Comparison of ENCODE assay signal across 8 cellular contexts in genomic region chr1:153260980-153261792, GRCh38. TPM values are rescaled to one million over a fixed set of nuclear protein-coding genes. Genes with fewer than 3 reads are reported as not detected.
DNase-seq lines count a peak whose midpoint lies in the region; ATAC-seq and TF ChIP-seq lines count a peak whose summit lies in the region.

No MANE protein-coding gene starts in this region.

- TF ChIP-seq EP300 in gastroesophageal sphincter (IDR thresholded peaks at IDR 0.05), result no peak

- H3K36me3 ChIP-seq in gastroesophageal sphincter, result no peaks in the 10 kb centered on the region
- no peaks in the 10 kb centered on the region for H3K36me3 ChIP-seq in psoas muscle (ENCODE audit: insufficient read depth in 1 of 2, low read depth in 1 of 2)

- H3K27ac ChIP-seq in gastroesophageal sphincter (peak overlapping the region in 1 of 4 donors; percentile 32), psoas muscle (no peak overlapping the region)

- H3K4me1 Mint-ChIP-seq in activated T-cell treated with anti-CD3 and anti-CD28 coated beads, Interleukin-2, amount 50 U/mL, for 24 hours (ENCODE audit: low read depth), result peaks cover 27% of the 10 kb centered on the region

- no CpG with 5 or more reads among the region's 105 CpGs for WGBS in gastroesophageal sphincter (ENCODE audit: low coverage in 1 of 2), 2 donors
- 1 to 3% (median 1%) methylated on average over 61 to 105 of the region's 105 CpGs for WGBS in psoas muscle, 3 donors

- H3K4me3 Mint-ChIP-seq in activated T-cell treated with anti-CD3 and anti-CD28 coated beads, Interleukin-2, amount 50 U/mL, for 24 hours, result peak overlapping the region; percentile 61

- H3K27me3 Mint-ChIP-seq in activated T-cell treated with anti-CD3 and anti-CD28 coated beads, Interleukin-2, amount 50 U/mL, for 24 hours, result peaks cover 61% of the 10 kb centered on the region

- H3K36me3 Mint-ChIP-seq in activated T-cell treated with anti-CD3 and anti-CD28 coated beads, Interleukin-2, amount 50 U/mL, for 24 hours (ENCODE audit: low read depth), result no peaks in the 10 kb centered on the region

- H3K4me3 ChIP-seq in gastroesophageal sphincter (peak overlapping the region; percentile 11 to 59), psoas muscle (peak overlapping the region; percentile 56)

- DNase-seq in Right ventricle myocardium inferior (ENCODE audit: missing footprints) (peak; percentile 54), cardiac septum (ENCODE audit: low spot score) (no peak), psoas muscle (peak; percentile 35 to 57), NCI-H2107 (lab: John Stamatoyannopoulos, UW) (no peak), NK-92 (lab: John Stamatoyannopoulos, UW; ENCODE audit: unreplicated experiment) (no peak)
- peak; percentile 47 for DNase-seq in activated T-cell treated with anti-CD3 and anti-CD28 coated beads, Interleukin-2, amount 50 U/mL, for 24 hours

- no peak for TF ChIP-seq POLR2A in gastroesophageal sphincter (IDR thresholded peaks at IDR 0.05)

- no peaks in the 10 kb centered on the region for H3K9me3 Mint-ChIP-seq in activated T-cell treated with anti-CD3 and anti-CD28 coated beads, Interleukin-2, amount 50 U/mL, for 24 hours

- TF ChIP-seq CTCF in gastroesophageal sphincter (IDR thresholded peaks at IDR 0.05), result no peak
- no peak for TF ChIP-seq CTCF in psoas muscle (IDR thresholded peaks at IDR 0.05)

- H3K27me3 ChIP-seq in gastroesophageal sphincter (peaks cover 74% of the 10 kb centered on the region), psoas muscle (ENCODE audit: insufficient read depth in 3 of 3, low read length in 2 of 3) (peaks cover 0 to 64% (median 19%) of the 10 kb centered on the region in 3 donors)

- intact Hi-C loops in Right ventricle myocardium inferior (cut with DNase I), result no loop called here
- intact Hi-C loops in cardiac septum (cut with DNase I), result no loop called here
- intact Hi-C loops in psoas muscle (cut with DNase I), result no loop called here

- no peaks in the 10 kb centered on the region for H3K9me3 ChIP-seq in gastroesophageal sphincter
- H3K9me3 ChIP-seq in psoas muscle, result no peaks in the 10 kb centered on the region

- H3K4me1 ChIP-seq in gastroesophageal sphincter (peaks cover 0 to 24% (median 7%) of the 10 kb centered on the region in 3 donors), psoas muscle (peaks cover 4% of the 10 kb centered on the region)

- ATAC-seq in Right ventricle myocardium inferior (peak; percentile 71), gastroesophageal sphincter (peak; percentile 77), psoas muscle (peak in 1 of 4 donors; percentile 37), GM21515 (IDR thresholded peaks at IDR 0.05; ENCODE audit: unreplicated experiment) (no peak)

- peak overlapping the region; percentile 48 for H3K27ac Mint-ChIP-seq in activated T-cell treated with anti-CD3 and anti-CD28 coated beads, Interleukin-2, amount 50 U/mL, for 24 hours

RNA-seq across cellular contexts. Expression of gene LORICRIN, which starts 1.7 kb away (rescaled TPM):
- not detected for total RNA-seq in Right ventricle myocardium inferior
- total RNA-seq in cardiac septum, result not detected
- total RNA-seq in gastroesophageal sphincter, result not detected
- not detected for total RNA-seq in psoas muscle
- polyA plus RNA-seq in psoas muscle, result under 1 TPM in 2 of 3 donors, not detected in 1; 0.06 to 0.25 TPM

RNA-seq across cellular contexts. Expression of gene PRR9, which starts 43.8 kb away (rescaled TPM):
- not detected for total RNA-seq in Right ventricle myocardium inferior
- total RNA-seq in cardiac septum, result not detected
- total RNA-seq in gastroesophageal sphincter, result not detected
- not detected for total RNA-seq in psoas muscle
- polyA plus RNA-seq in psoas muscle, result under 1 TPM in 1 of 3 donors, not detected in 2; 0.04 TPM

RNA-seq across cellular contexts. Expression of gene PGLYRP3, which starts 51.6 kb away (rescaled TPM):
- not detected for total RNA-seq in Right ventricle myocardium inferior
- total RNA-seq in cardiac septum, result not detected
- under 1 TPM in 1 of 4 donors, not detected in 3; 0.45 TPM for total RNA-seq in gastroesophageal sphincter
- not detected for total RNA-seq in psoas muscle
- not detected for polyA plus RNA-seq in psoas muscle

RNA-seq across cellular contexts. Expression of gene LELP1, which starts 58.0 kb away (rescaled TPM):
- not detected for total RNA-seq in Right ventricle myocardium inferior
- total RNA-seq in cardiac septum, result not detected
- total RNA-seq in gastroesophageal sphincter, result not detected
- not detected for total RNA-seq in psoas muscle
- not detected for polyA plus RNA-seq in psoas muscle

Comparison
In these comparisons a context has a peak if more than half of its experiments do, and no peak if none do; other contexts are left out.
1. DNase-seq: peak in Right ventricle myocardium inferior (single experiment), activated T-cell treated with anti-CD3 and anti-CD28 coated beads, Interleukin-2, amount 50 U/mL, for 24 hours (single experiment) and psoas muscle (2 of 2); none in cardiac septum (single experiment), NCI-H2107 (single experiment) and NK-92 (single experiment).